In the genomic region with DNA sequence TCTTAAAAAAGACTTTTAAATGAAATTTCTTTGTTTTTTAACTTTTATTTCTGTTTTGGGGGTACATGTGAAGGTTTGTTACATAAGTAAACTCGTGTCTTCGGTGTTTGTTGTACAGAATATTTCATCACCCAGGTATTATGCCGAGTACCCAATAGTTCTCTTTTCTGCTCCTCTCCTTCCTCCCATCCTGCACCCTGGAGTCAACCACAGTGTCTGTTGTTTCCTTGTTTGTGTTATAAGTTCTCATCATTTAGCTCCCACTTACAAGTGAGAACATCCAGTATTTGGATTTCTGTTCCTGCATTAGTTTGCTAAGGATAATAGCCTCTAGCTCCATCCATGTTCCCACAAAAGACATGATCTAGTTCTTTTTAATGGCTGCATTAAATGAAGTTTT, we compare ENCODE assay signal across 9 cellular contexts. TPM values are rescaled to one million over a fixed set of nuclear protein-coding genes. Genes with fewer than 3 reads are reported as not detected.
A peak's percentile ranks its signal among the peaks of the same experiment; 100 is the strongest.
DNase-seq lines count a peak whose midpoint lies in the region; ATAC-seq lines count a peak whose summit lies in the region.
"Had no signal": no experiment of that assay in that cellular context is flagged by ENCODE, and none has a peak within 500 bp of the region (broad histone marks: within the 10 kb centered on the region; RNA-seq: fewer than 3 reads in every experiment).

No MANE protein-coding gene starts in this region.

- peaks cover 24% of the 10 kb centered on the region for H3K36me3 Mint-ChIP-seq in stimulated activated naive CD8-positive, alpha-beta T cell treated with anti-CD3 and anti-CD28 coated beads, Interleukin-15, Interleukin-2, amounts not matched to agents 100 ng/mL and 50 ng/mL, for 24 hours (ENCODE audit: low read depth)
- H3K36me3 Mint-ChIP-seq in immature natural killer cell = peaks cover 0 to 8% (median 0%) of the 10 kb centered on the region in 3 donors

- peaks cover 57% of the 10 kb centered on the region for H3K4me1 Mint-ChIP-seq in stimulated activated naive CD8-positive, alpha-beta T cell treated with anti-CD3 and anti-CD28 coated beads, Interleukin-15, Interleukin-2, amounts not matched to agents 100 ng/mL and 50 ng/mL, for 24 hours (ENCODE audit: low read depth)
- H3K4me1 Mint-ChIP-seq in immature natural killer cell = peaks cover 60 to 67% of the 10 kb centered on the region in 2 donors

- peak overlapping the region; percentile 81 for H3K27ac Mint-ChIP-seq in stimulated activated naive CD8-positive, alpha-beta T cell treated with anti-CD3 and anti-CD28 coated beads, Interleukin-15, Interleukin-2, amounts not matched to agents 100 ng/mL and 50 ng/mL, for 24 hours
- peak overlapping the region; percentile 85 to 96 (median 94) for H3K27ac Mint-ChIP-seq in immature natural killer cell

- H3K27me3 Mint-ChIP-seq in stimulated activated naive CD8-positive, alpha-beta T cell treated with anti-CD3 and anti-CD28 coated beads, Interleukin-15, Interleukin-2, amounts not matched to agents 100 ng/mL and 50 ng/mL, for 24 hours = peaks cover 17% of the 10 kb centered on the region
- H3K27me3 Mint-ChIP-seq in immature natural killer cell (ENCODE audit: low read depth in 3 of 3) = peaks cover 9 to 16% (median 11%) of the 10 kb centered on the region in 3 donors

- ATAC-seq in stimulated activated naive CD8-positive, alpha-beta T cell treated with anti-CD3 and anti-CD28 coated beads, Interleukin-15, Interleukin-2, amounts not matched to agents 100 U/mL and 50 U/mL, for 24 hours = no peak
- ATAC-seq in GM21526 (IDR thresholded peaks at IDR 0.05; ENCODE audit: low FRiP score, unreplicated experiment) = no peak
- ATAC-seq: left colon had no signal

- peak overlapping the region; percentile 89 for H3K4me3 Mint-ChIP-seq in stimulated activated naive CD8-positive, alpha-beta T cell treated with anti-CD3 and anti-CD28 coated beads, Interleukin-15, Interleukin-2, amounts not matched to agents 100 ng/mL and 50 ng/mL, for 24 hours
- H3K4me3 Mint-ChIP-seq in immature natural killer cell = peak overlapping the region; percentile 92 to 98 (median 94)

- no peak for DNase-seq in stimulated activated naive CD8-positive, alpha-beta T cell treated with anti-CD3 and anti-CD28 coated beads, Interleukin-15, Interleukin-2, amounts not matched to agents 100 U/mL and 50 U/mL, for 24 hours
- DNase-seq in SW480 (ENCODE audit: low spot score) (peak; percentile 62), immature natural killer cell (no peak), ecto neural progenitor cell (ENCODE audit: low spot score) (no peak), HUDEP-2 (lab: John Stamatoyannopoulos, UW; ENCODE audit: unreplicated experiment in 76 of 76) (no peak), HCEC 1CT (no peak)

- H3K9me3 Mint-ChIP-seq in stimulated activated naive CD8-positive, alpha-beta T cell treated with anti-CD3 and anti-CD28 coated beads, Interleukin-15, Interleukin-2, amounts not matched to agents 100 ng/mL and 50 ng/mL, for 24 hours = no peaks in the 10 kb centered on the region
- H3K9me3 Mint-ChIP-seq in immature natural killer cell = no peaks in the 10 kb centered on the region

RNA-seq across cellular contexts. Expression of a gene that starts 1.6 kb away (rescaled TPM):
- polyA plus RNA-seq in immature natural killer cell = 1,000 to 10,000 TPM in 1 of 3 donors, 100 to 1,000 TPM in 2; 898 to 1,247 (median 930) TPM

RNA-seq across cellular contexts. Expression of a gene that starts 24.7 kb away (rescaled TPM):
- 100 to 1,000 TPM; 173 to 261 (median 195) TPM for polyA plus RNA-seq in immature natural killer cell

RNA-seq across cellular contexts. Expression of a gene that starts 47.7 kb away (rescaled TPM):
- 10 to 100 TPM; 10.1 to 13.4 (median 12.3) TPM for polyA plus RNA-seq in immature natural killer cell

RNA-seq across cellular contexts. Expression of a gene that starts 57.5 kb away (rescaled TPM):
- not detected for polyA plus RNA-seq in immature natural killer cell

RNA-seq across cellular contexts. Expression of a gene that starts 58.8 kb away (rescaled TPM):
- polyA plus RNA-seq in immature natural killer cell = not detected
